24 cellular contexts compared by ENCODE assay signal in genomic region chr3:157871838-157872497, GRCh38.
"Had no signal": no experiment of that assay in that cellular context is flagged by ENCODE, and none has a peak within 500 bp of the region (broad histone marks: within the 10 kb centered on the region; RNA-seq: fewer than 3 reads in every experiment).

No MANE protein-coding gene starts in this region.

- ATAC-seq: activated CD8-positive, alpha-beta T cell treated with anti-CD3 and anti-CD28 coated beads, Interleukin-2, amount 10 ng/mL, durations not matched to agents 7 days and 5 days; activated naive CD4-positive, alpha-beta T cell treated with anti-CD3 and anti-CD28 coated beads, Interleukin-2, amount 50 U/mL, for 72 hours; activated naive CD8-positive, alpha-beta T cell treated with anti-CD3 and anti-CD28 coated beads, Interleukin-2, amount 50 U/mL, for 24 hours; T-helper 17 cell; WTC11 had no signal

- H3K4me3 ChIP-seq: PC-9 had no signal

- H3K4me2 ChIP-seq: PC-9 had no signal

- H3K27ac ChIP-seq: PC-9 had no signal

- H2AFZ ChIP-seq: PC-9 had no signal

- DNase-seq: activated CD4-positive, alpha-beta T cell treated with anti-CD3 and anti-CD28 coated beads for 48 hours; activated CD4-positive, alpha-beta T cell treated with anti-CD3 and anti-CD28 coated beads, Interleukin-2, amount 50 U/mL, for 4 hours; activated CD4-positive, CD25-positive, alpha-beta regulatory T cell treated with anti-CD3 and anti-CD28 coated beads, Interleukin-2, amount 50 U/mL, for 72 hours; activated CD8-positive, alpha-beta memory T cell treated with anti-CD3 and anti-CD28 coated beads, Interleukin-2, amount 50 U/mL, for 48 hours; activated CD8-positive, alpha-beta T cell treated with anti-CD3 and anti-CD28 coated beads, Interleukin-2, amount 10 ng/mL, durations not matched to agents 7 days and 5 days; activated effector memory CD4-positive, alpha-beta T cell treated with anti-CD3 and anti-CD28 coated beads, Interleukin-2, amount 50 U/mL, for 16 hours; activated naive CD4-positive, alpha-beta T cell treated with Interleukin-2 at 50 U/mL for 16 hours; activated naive CD8-positive, alpha-beta T cell treated with anti-CD3 and anti-CD28 coated beads, Interleukin-2, amount 50 U/mL, for 24 hours; activated T-cell treated with anti-CD3 and anti-CD28 coated beads, Interleukin-2, amount 50 U/mL, for 1 hour; IMR-90; KG1; NCI-H1048; NCI-H1417 treated with DMSO at 0.1 percent for 48 hours; NCI-H187; NCI-H2081; NCI-H2227 treated with DMSO at 0.1 percent for 48 hours; NCI-H524 treated with DMSO at 0.1 percent for 48 hours; NCI-H748 treated with DMSO at 0.1 percent for 48 hours; PC-9; SHP77 treated with DMSO at 0.1 percent for 48 hours; T-helper 17 cell; T-helper 9 cell had no signal
